Comparison of ENCODE assay signal across 15 cellular contexts in genomic region chr13:50509167-50509566, GRCh38.
DNase-seq lines count a peak whose midpoint lies in the region; ATAC-seq and TF ChIP-seq lines count a peak whose summit lies in the region.
"Had no signal": no experiment of that assay in that cellular context is flagged by ENCODE, and none has a peak within 500 bp of the region (broad histone marks: within the 10 kb centered on the region; RNA-seq: fewer than 3 reads in every experiment).

No MANE protein-coding gene starts in this region.

- no peaks in the 10 kb centered on the region for H3K4me1 Mint-ChIP-seq in endothelial cell (ENCODE audit: unreplicated experiment)
- H3K4me1 Mint-ChIP-seq: CD4-positive, CD25-positive, alpha-beta regulatory T cell had no signal

- no peaks in the 10 kb centered on the region for H3K27me3 Mint-ChIP-seq in endothelial cell (ENCODE audit: unreplicated experiment)
- H3K27me3 Mint-ChIP-seq: CD4-positive, CD25-positive, alpha-beta regulatory T cell; CD8-positive, alpha-beta memory T cell had no signal

- H3K36me3 ChIP-seq in DND-41 (ENCODE audit: insufficient read depth, low read length) (peaks cover 3% of the 10 kb centered on the region; the same call in 1 of the 2 replicates), OCI-LY7 (ENCODE audit: insufficient read depth, low read length) (peaks cover 11% of the 10 kb centered on the region; the same call in 1 of the 2 replicates)
- H3K36me3 ChIP-seq: BE2C, HAP-1 had no signal

- H4K20me1 ChIP-seq in DND-41 (ENCODE audit: insufficient read depth, low read length) (no peaks in the 10 kb centered on the region), OCI-LY7 (ENCODE audit: insufficient read depth, low read length) (no peaks in the 10 kb centered on the region)

- no peak overlapping the region for H2AFZ ChIP-seq in DND-41 (ENCODE audit: low read depth, low read length)
- H2AFZ ChIP-seq in OCI-LY7 (ENCODE audit: low read length) = no peak overlapping the region
- H2AFZ ChIP-seq: GM23248 had no signal

- no peak for DNase-seq in DND-41
- peak; percentile 0 for DNase-seq in OCI-LY7 (ENCODE audit: low spot score)
- DNase-seq in endothelial cell (ENCODE audit: low spot score) = no peak
- no peak for DNase-seq in SW 1271 (lab: John Stamatoyannopoulos, UW)
- DNase-seq in stimulated activated naive CD4-positive, alpha-beta T cell treated with Interleukin-2 at 50 U/mL for 16 hours (lab: John Stamatoyannopoulos, UW) = no peak
- no peak for DNase-seq in cardiac septum (ENCODE audit: low spot score)
- DNase-seq: BE2C; C1 segment of cervical spinal cord; CD4-positive, CD25-positive, alpha-beta regulatory T cell; CD8-positive, alpha-beta memory T cell; COR-L47; DMS 273 treated with DMSO at 0.1 percent for 48 hours; DMS53 had no signal

- no peaks in the 10 kb centered on the region for H3K27me3 ChIP-seq in DND-41 (ENCODE audit: insufficient read depth, low read length, poor library complexity)
- H3K27me3 ChIP-seq: BE2C had no signal

- H3K9me2 ChIP-seq in OCI-LY7 (ENCODE audit: insufficient read depth, low read length) = no peaks in the 10 kb centered on the region

- BruUV-seq in OCI-LY7 (replicated peaks; lab: Mats Ljungman, UMichigan) = no TSS peak

- POLR2A ChIA-PET in OCI-LY7 (lab: Charles Lee) = interaction anchor here (0.7 to 1.2 kb wide), 3 partner anchors 17 to 223 kb away, joined by 3 to 4 read pairs (median 3); no protein-coding TSS in a partner anchor

- H3K4me3 Mint-ChIP-seq in endothelial cell (ENCODE audit: unreplicated experiment) = peak overlapping the region; percentile 56
- H3K4me3 Mint-ChIP-seq: CD4-positive, CD25-positive, alpha-beta regulatory T cell; CD8-positive, alpha-beta memory T cell had no signal

- TF ChIP-seq CTCF in DND-41 (IDR thresholded peaks at IDR 0.05; ENCODE audit: borderline replicate concordance, extremely low read depth, low read length, poor library complexity, severe bottlenecking) = no peak
- no peak for TF ChIP-seq CTCF in OCI-LY7 (conservative IDR thresholded peaks at IDR 0.05; ENCODE audit: low read length)
- no peak for TF ChIP-seq CTCF in endothelial cell (IDR thresholded peaks at IDR 0.05; ENCODE audit: unreplicated experiment)

- H3K4me2 ChIP-seq in DND-41 (ENCODE audit: insufficient read depth, low read length) (no peak overlapping the region), OCI-LY7 (ENCODE audit: low read length) (no peak overlapping the region)

- intact Hi-C loops in OCI-LY7 (cut with micrococcal nuclease; ENCODE audit: unreplicated experiment) (no loop called here), cardiac septum (cut with DNase I) (no loop called here)

- H3K4me1 ChIP-seq in DND-41 (ENCODE audit: insufficient read depth, low read length) = peaks cover 49% of the 10 kb centered on the region
- H3K4me1 ChIP-seq in OCI-LY7 (ENCODE audit: insufficient read depth, low read length, poor library complexity, severe bottlenecking) = peaks cover 42% of the 10 kb centered on the region
- H3K4me1 ChIP-seq: BE2C, HAP-1 had no signal

- CTCF ChIA-PET in OCI-LY7 (lab: Charles Lee; ENCODE audit: unreplicated experiment) = no interaction called here

- H3K27ac ChIP-seq in DND-41 (ENCODE audit: low read length) (peak overlapping the region; percentile 44; the same call in 1 of the 2 replicates), OCI-LY7 (ENCODE audit: low read depth, low read length, poor library complexity, severe bottlenecking) (no peak overlapping the region)
- H3K27ac ChIP-seq: GM23248 had no signal

- no peak overlapping the region for H3K9ac ChIP-seq in DND-41 (ENCODE audit: low read depth, low read length)
- H3K9ac ChIP-seq: GM23248 had no signal

- H3K4me3 ChIP-seq in DND-41 (ENCODE audit: low read depth in 1 of 2, low read length in 2 of 2) = no peak overlapping the region
- H3K4me3 ChIP-seq in OCI-LY7 (ENCODE audit: low read depth, low read length, poor library complexity, severe bottlenecking) = no peak overlapping the region
- H3K4me3 ChIP-seq: GM23248, HAP-1 had no signal

- no peak overlapping the region for H3K27ac Mint-ChIP-seq in endothelial cell (ENCODE audit: unreplicated experiment)

- H3K79me2 ChIP-seq in DND-41 (ENCODE audit: insufficient read depth, low read length) = no peaks in the 10 kb centered on the region
- no peaks in the 10 kb centered on the region for H3K79me2 ChIP-seq in OCI-LY7 (ENCODE audit: insufficient read depth, low read depth, low read length)

- no peaks in the 10 kb centered on the region for H3K9me3 Mint-ChIP-seq in endothelial cell (ENCODE audit: unreplicated experiment)

- H3K9me3 ChIP-seq in DND-41 (ENCODE audit: insufficient read depth, low read length, severe bottlenecking) = peaks cover 9% of the 10 kb centered on the region
- peaks cover 14% of the 10 kb centered on the region; the same call in 1 of the 2 replicates for H3K9me3 ChIP-seq in OCI-LY7 (ENCODE audit: low read length)
- H3K9me3 ChIP-seq: BE2C, HAP-1 had no signal

- H3K36me3 Mint-ChIP-seq in endothelial cell (ENCODE audit: low read depth, unreplicated experiment) = no peaks in the 10 kb centered on the region
- H3K36me3 Mint-ChIP-seq: CD4-positive, CD25-positive, alpha-beta regulatory T cell had no signal

- no peak for ATAC-seq in DND-41 (ENCODE audit: insufficient read depth, low read depth)
